22 cellular contexts compared by ENCODE assay signal in genomic region chr10:126454045-126454751, GRCh38.
"Had no signal": no experiment of that assay in that cellular context is flagged by ENCODE, and none has a peak within 500 bp of the region (broad histone marks: within the 10 kb centered on the region; RNA-seq: fewer than 3 reads in every experiment).

No MANE protein-coding gene starts in this region.

- ATAC-seq: heart right ventricle, left ventricle myocardium superior, sciatic nerve had no signal

- H3K9me3 ChIP-seq: esophagus squamous epithelium, lower lobe of right lung, prostate gland, right atrium auricular region, testis, tibial artery had no signal

- H3K9me3 Mint-ChIP-seq: immature natural killer cell, neural progenitor cell, type B pancreatic cell had no signal

- H3K4me1 ChIP-seq: heart right ventricle, lower lobe of right lung, neural progenitor cell, prostate gland, right atrium auricular region, testis had no signal

- H3K36me3 ChIP-seq: esophagus squamous epithelium, heart right ventricle, lower lobe of right lung, neural progenitor cell, prostate gland, right atrium auricular region, tibial artery had no signal

- H3K4me2 ChIP-seq: neural progenitor cell had no signal

- H3K27ac Mint-ChIP-seq: immature natural killer cell, nephron, type B pancreatic cell had no signal

- H2AFZ ChIP-seq: neural progenitor cell had no signal

- H3K4me3 Mint-ChIP-seq: immature natural killer cell, nephron, neural progenitor cell, type B pancreatic cell had no signal

- H3K4me3 ChIP-seq: esophagus squamous epithelium, heart right ventricle, lower lobe of right lung, neural progenitor cell, prostate gland, right atrium auricular region, testis, tibial artery had no signal

- H3K9ac ChIP-seq: neural progenitor cell had no signal

- H3K36me3 Mint-ChIP-seq: immature natural killer cell, neural progenitor cell, type B pancreatic cell had no signal

- H3K27me3 ChIP-seq: esophagus squamous epithelium, neural progenitor cell, right atrium auricular region, testis, tibial artery had no signal

- DNase-seq: cerebellar nuclear complex; cortex of kidney; esophagus squamous epithelium; foreskin melanocyte; glutamatergic neuron; heart right ventricle; hippocampal formation; immature natural killer cell; left ventricle myocardium superior; lower lobe of right lung; stimulated activated CD4-positive, alpha-beta T cell treated with anti-CD3 and anti-CD28 coated beads, Interleukin-4, amount 100 ng/mL, for 4 hours; stimulated activated naive CD4-positive, alpha-beta T cell; substantia nigra; testis; tibial artery had no signal

- H3K27ac ChIP-seq: epithelial cell of prostate, esophagus squamous epithelium, heart right ventricle, lower lobe of right lung, neural progenitor cell, prostate gland, right atrium auricular region, testis, tibial artery had no signal

- H3K4me1 Mint-ChIP-seq: immature natural killer cell had no signal
